In the genomic region with DNA sequence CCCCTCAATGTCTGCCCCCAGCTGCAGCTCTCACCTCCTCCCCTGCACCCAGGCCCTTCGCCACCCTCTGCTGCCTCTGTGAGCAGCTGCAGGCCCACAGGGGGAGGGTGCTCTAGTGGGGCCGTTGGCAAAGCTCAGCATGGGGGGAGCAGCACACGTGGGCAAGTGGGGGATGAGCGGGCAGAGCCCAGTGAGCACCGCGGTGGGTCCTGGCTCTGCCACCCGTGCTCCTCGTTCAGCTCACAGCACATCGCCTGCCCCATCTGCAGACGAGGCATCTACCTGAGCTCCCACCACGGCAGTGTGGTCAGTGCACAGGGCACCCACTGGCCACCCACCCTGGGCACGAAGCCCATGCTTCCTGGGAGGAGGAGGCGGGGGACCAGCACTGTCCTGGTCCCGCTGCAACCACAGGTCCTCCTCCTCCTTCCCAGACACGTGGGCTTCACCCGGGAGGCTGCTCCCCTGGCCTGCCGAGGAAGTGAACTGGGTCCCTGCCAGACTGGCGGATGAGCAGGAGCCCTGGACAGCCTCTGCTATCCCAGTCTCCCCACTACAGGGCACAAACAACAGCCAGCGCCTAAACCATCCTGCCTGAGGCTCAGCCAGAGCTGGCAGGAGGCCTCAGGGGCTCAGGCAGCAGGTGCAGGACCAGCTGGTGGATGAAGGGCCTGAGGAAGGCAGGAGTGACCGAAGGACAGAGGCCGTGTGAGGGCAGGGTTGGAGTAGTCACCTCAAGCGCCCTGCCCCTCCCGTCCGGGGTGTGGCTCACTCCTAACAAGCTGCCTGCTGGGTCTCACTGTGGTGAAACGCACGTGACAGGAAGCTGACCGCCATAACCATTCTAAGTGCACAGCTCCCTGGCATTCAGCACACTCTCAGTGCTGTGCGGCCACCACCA, we compare ENCODE assay signal across 8 cellular contexts.
DNase-seq lines count a peak whose midpoint lies in the region; ATAC-seq and TF ChIP-seq lines count a peak whose summit lies in the region.

No MANE protein-coding gene starts in this region.

- no peaks in the 10 kb centered on the region for H3K9me3 Mint-ChIP-seq in central memory CD8-positive, alpha-beta T cell

- H2AFZ ChIP-seq in SK-N-SH (ENCODE audit: low read depth) = no peak overlapping the region

- no peaks in the 10 kb centered on the region for H3F3A ChIP-seq in SK-N-SH (replicated peaks; ENCODE audit: insufficient read depth)

- CTCF ChIA-PET in SK-N-SH (lab: Yijun Ruan, JAX) = interaction anchor here (0.9 to 1.9 kb wide), 3 partner anchors 9 to 259 kb away, joined by 4 to 7 read pairs (median 4); no protein-coding TSS in a partner anchor

- TF ChIP-seq EP300 in SK-N-SH (IDR thresholded peaks at IDR 0.05; ENCODE audit: borderline replicate concordance in 1 of 2, low read depth in 1 of 2, low read length in 1 of 2) = no peak

- H3K79me2 ChIP-seq in SK-N-SH (ENCODE audit: insufficient read depth) = no peaks in the 10 kb centered on the region

- no peaks in the 10 kb centered on the region for H3K36me3 ChIP-seq in SK-N-SH (replicated peaks in 1 of 2; ENCODE audit: control insufficient read depth in 1 of 2, insufficient read depth in 2 of 2, low read length in 1 of 2)

- no peaks in the 10 kb centered on the region for H3K9me3 ChIP-seq in SK-N-SH

- peak; percentile 84 for DNase-seq in SK-N-SH
- peak; percentile 38 for DNase-seq in NCI-H345 treated with DMSO at 0.1 percent for 48 hours (lab: John Stamatoyannopoulos, UW; ENCODE audit: unreplicated experiment)
- DNase-seq in central memory CD8-positive, alpha-beta T cell (ENCODE audit: low spot score in 2 of 2) = peak in 1 of 2 donors; percentile 28
- DNase-seq in posterior vena cava (ENCODE audit: low spot score) = peak; percentile 80
- no peak for DNase-seq in amygdala (lab: John Stamatoyannopoulos, UW)

- H3K27ac Mint-ChIP-seq in central memory CD8-positive, alpha-beta T cell (ENCODE audit: low read depth) = no peak overlapping the region

- POLR2A ChIA-PET in SK-N-SH (lab: Yijun Ruan, JAX) = no interaction called here

- H3K4me3 Mint-ChIP-seq in central memory CD8-positive, alpha-beta T cell = peak overlapping the region; percentile 47

- H3K4me1 ChIP-seq in SK-N-SH (ENCODE audit: control insufficient read depth in 1 of 2, insufficient read depth in 2 of 2, low read depth in 1 of 2, low read length in 1 of 2) = peaks cover 0 to 40% of the 10 kb centered on the region in 2 experiments; a peak in 1 of 4 replicates

- no peak; the same call in 1 of the 3 replicates for ATAC-seq in SK-N-SH treated with all-trans-retinoic acid at 6 μM for 48 hours
- ATAC-seq in central memory CD8-positive, alpha-beta T cell (replicated peaks; ENCODE audit: extremely low read depth, poor library complexity, severe bottlenecking) = peak; percentile 62
- no peak for ATAC-seq in GM21528 (IDR thresholded peaks at IDR 0.05; ENCODE audit: low FRiP score, unreplicated experiment)
- no peak for ATAC-seq in HG03097 (IDR thresholded peaks at IDR 0.05; ENCODE audit: low FRiP score, unreplicated experiment)

- H3K27me3 Mint-ChIP-seq in central memory CD8-positive, alpha-beta T cell = no peaks in the 10 kb centered on the region

- H3K27me3 ChIP-seq in SK-N-SH (ENCODE audit: insufficient read depth) = no peaks in the 10 kb centered on the region

- H3K4me2 ChIP-seq in SK-N-SH = no peak overlapping the region

- H3K9ac ChIP-seq in SK-N-SH = no peak overlapping the region

- 76% methylated on average over 15 of the region's 28 CpGs for WGBS in SK-N-SH (ENCODE audit: low lambda C conversion rate)

- no peak for TF ChIP-seq RAD21 in SK-N-SH (IDR thresholded peaks at IDR 0.05; ENCODE audit: low read length)

- H3K36me3 Mint-ChIP-seq in central memory CD8-positive, alpha-beta T cell (ENCODE audit: insufficient read depth) = peaks cover 6% of the 10 kb centered on the region

- H3K27ac ChIP-seq in SK-N-SH (ENCODE audit: low read depth in 2 of 2, low read length in 1 of 2) = peak overlapping the region in 1 of 2 experiments; percentile 86; a peak in 2 of 4 replicates

- no peak for TF ChIP-seq CTCF in SK-N-SH (IDR thresholded peaks at IDR 0.05)

- H3K4me1 Mint-ChIP-seq in central memory CD8-positive, alpha-beta T cell = peaks cover 26% of the 10 kb centered on the region

- no peak overlapping the region for H3K4me3 ChIP-seq in SK-N-SH (ENCODE audit: low read depth in 2 of 2, low read length in 1 of 2)

- H4K20me1 ChIP-seq in SK-N-SH (ENCODE audit: insufficient read depth) = no peaks in the 10 kb centered on the region

- intact Hi-C loops in posterior vena cava (cut with DNase I) = no loop called here

- H3K9me2 ChIP-seq in SK-N-SH = no peaks in the 10 kb centered on the region

TF ChIP-seq in SK-N-SH, 30 proteins besides CTCF, POLR2A, EP300 and RAD21 (continues in another document):
- no peak for TF ChIP-seq ELF1 (IDR thresholded peaks at IDR 0.05)
- TF ChIP-seq, protein P1, sequence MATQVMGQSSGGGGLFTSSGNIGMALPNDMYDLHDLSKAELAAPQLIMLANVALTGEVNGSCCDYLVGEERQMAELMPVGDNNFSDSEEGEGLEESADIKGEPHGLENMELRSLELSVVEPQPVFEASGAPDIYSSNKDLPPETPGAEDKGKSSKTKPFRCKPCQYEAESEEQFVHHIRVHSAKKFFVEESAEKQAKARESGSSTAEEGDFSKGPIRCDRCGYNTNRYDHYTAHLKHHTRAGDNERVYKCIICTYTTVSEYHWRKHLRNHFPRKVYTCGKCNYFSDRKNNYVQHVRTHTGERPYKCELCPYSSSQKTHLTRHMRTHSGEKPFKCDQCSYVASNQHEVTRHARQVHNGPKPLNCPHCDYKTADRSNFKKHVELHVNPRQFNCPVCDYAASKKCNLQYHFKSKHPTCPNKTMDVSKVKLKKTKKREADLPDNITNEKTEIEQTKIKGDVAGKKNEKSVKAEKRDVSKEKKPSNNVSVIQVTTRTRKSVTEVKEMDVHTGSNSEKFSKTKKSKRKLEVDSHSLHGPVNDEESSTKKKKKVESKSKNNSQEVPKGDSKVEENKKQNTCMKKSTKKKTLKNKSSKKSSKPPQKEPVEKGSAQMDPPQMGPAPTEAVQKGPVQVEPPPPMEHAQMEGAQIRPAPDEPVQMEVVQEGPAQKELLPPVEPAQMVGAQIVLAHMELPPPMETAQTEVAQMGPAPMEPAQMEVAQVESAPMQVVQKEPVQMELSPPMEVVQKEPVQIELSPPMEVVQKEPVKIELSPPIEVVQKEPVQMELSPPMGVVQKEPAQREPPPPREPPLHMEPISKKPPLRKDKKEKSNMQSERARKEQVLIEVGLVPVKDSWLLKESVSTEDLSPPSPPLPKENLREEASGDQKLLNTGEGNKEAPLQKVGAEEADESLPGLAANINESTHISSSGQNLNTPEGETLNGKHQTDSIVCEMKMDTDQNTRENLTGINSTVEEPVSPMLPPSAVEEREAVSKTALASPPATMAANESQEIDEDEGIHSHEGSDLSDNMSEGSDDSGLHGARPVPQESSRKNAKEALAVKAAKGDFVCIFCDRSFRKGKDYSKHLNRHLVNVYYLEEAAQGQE (IDR thresholded peaks at IDR 0.05; ENCODE audit: low read depth, low read length) = no peak
- TF ChIP-seq TCF12 (IDR thresholded peaks at IDR 0.05) = no peak
- TF ChIP-seq MEF2A (IDR thresholded peaks at IDR 0.05; ENCODE audit: borderline replicate concordance, low read depth) = no peak
- no peak for TF ChIP-seq TAF1 (IDR thresholded peaks at IDR 0.05; ENCODE audit: borderline replicate concordance, low read depth, low read length)

TF ChIP-seq in SK-N-SH treated with all-trans-retinoic acid at 6 μM for 48 hours, 23 proteins besides CTCF, POLR2A, EP300 and RAD21:
- TF ChIP-seq SNAI2 (CRISPR knock-in tag; IDR thresholded peaks at IDR 0.05) (no peak), ZNF70 (CRISPR knock-in tag; IDR thresholded peaks at IDR 0.05) (no peak), ARNTL (CRISPR knock-in tag; IDR thresholded peaks at IDR 0.05; ENCODE audit: borderline replicate concordance, low read depth) (no peak), BACH2 (CRISPR knock-in tag; IDR thresholded peaks at IDR 0.05; ENCODE audit: borderline replicate concordance) (no peak), OSR1 (CRISPR knock-in tag; IDR thresholded peaks at IDR 0.05) (no peak), ZNF8 (CRISPR knock-in tag; IDR thresholded peaks at IDR 0.05) (no peak), ZC3H10 (CRISPR knock-in tag; IDR thresholded peaks at IDR 0.05) (no peak), TOX (CRISPR knock-in tag; IDR thresholded peaks at IDR 0.05; ENCODE audit: borderline replicate concordance) (no peak), ZNF565 (CRISPR knock-in tag; conservative IDR thresholded peaks at IDR 0.05; ENCODE audit: low read depth) (no peak), ZFP3 (CRISPR knock-in tag; IDR thresholded peaks at IDR 0.05) (no peak)
- TF ChIP-seq, protein P2, sequence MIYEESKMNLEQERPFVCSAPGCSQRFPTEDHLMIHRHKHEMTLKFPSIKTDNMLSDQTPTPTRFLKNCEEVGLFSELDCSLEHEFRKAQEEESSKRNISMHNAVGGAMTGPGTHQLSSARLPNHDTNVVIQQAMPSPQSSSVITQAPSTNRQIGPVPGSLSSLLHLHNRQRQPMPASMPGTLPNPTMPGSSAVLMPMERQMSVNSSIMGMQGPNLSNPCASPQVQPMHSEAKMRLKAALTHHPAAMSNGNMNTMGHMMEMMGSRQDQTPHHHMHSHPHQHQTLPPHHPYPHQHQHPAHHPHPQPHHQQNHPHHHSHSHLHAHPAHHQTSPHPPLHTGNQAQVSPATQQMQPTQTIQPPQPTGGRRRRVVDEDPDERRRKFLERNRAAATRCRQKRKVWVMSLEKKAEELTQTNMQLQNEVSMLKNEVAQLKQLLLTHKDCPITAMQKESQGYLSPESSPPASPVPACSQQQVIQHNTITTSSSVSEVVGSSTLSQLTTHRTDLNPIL (CRISPR knock-in tag; IDR thresholded peaks at IDR 0.05; ENCODE audit: low read depth) = no peak
- TF ChIP-seq, protein P3, sequence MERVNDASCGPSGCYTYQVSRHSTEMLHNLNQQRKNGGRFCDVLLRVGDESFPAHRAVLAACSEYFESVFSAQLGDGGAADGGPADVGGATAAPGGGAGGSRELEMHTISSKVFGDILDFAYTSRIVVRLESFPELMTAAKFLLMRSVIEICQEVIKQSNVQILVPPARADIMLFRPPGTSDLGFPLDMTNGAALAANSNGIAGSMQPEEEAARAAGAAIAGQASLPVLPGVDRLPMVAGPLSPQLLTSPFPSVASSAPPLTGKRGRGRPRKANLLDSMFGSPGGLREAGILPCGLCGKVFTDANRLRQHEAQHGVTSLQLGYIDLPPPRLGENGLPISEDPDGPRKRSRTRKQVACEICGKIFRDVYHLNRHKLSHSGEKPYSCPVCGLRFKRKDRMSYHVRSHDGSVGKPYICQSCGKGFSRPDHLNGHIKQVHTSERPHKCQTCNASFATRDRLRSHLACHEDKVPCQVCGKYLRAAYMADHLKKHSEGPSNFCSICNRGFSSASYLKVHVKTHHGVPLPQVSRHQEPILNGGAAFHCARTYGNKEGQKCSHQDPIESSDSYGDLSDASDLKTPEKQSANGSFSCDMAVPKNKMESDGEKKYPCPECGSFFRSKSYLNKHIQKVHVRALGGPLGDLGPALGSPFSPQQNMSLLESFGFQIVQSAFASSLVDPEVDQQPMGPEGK (CRISPR knock-in tag; IDR thresholded peaks at IDR 0.05; ENCODE audit: borderline replicate concordance) = no peak

Comparison
In these comparisons a context has a peak if more than half of its experiments do, and no peak if none do; other contexts are left out.
1. DNase-seq: peak in SK-N-SH (single experiment), NCI-H345 treated with DMSO at 0.1 percent for 48 hours (single experiment) and posterior vena cava (single experiment); none in amygdala (0 of 56).